In the genomic region with DNA sequence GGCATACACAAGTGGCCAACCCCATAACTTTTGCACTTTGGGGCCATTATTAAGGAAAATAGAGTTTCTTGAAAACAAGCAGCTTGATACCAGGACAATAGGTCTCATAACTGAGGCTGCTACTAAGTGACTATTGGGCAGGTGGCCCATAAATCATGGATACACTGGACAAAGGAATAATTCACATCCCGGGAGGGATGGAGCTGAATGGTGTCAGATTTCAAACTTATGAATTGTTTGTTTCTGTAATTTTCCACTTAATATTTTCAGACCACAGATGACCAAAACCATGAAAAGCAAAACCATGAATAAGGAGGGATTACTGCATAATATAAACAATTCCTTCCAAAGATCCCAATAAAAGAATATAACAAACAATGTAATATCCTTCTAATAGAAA, we compare ENCODE assay signal across 10 cellular contexts.
A peak's percentile ranks its signal among the peaks of the same experiment; 100 is the strongest.
DNase-seq lines count a peak whose midpoint lies in the region; ATAC-seq and TF ChIP-seq lines count a peak whose summit lies in the region.
"Had no signal": no experiment of that assay in that cellular context is flagged by ENCODE, and none has a peak within 500 bp of the region (broad histone marks: within the 10 kb centered on the region; RNA-seq: fewer than 3 reads in every experiment).

No MANE protein-coding gene starts in this region.

- H3K27ac ChIP-seq in RWPE2 (ENCODE audit: poor library complexity, severe bottlenecking): no peak overlapping the region
- H3K27ac ChIP-seq: ovary had no signal

- no peaks in the 10 kb centered on the region for H3K9me3 Mint-ChIP-seq in activated naive CD4-positive, alpha-beta T cell treated with anti-CD3 and anti-CD28 coated beads, Interleukin-2, amount 10 ng/mL, durations not matched to agents 7 days and 5 days

- H3K4me1 Mint-ChIP-seq in activated naive CD4-positive, alpha-beta T cell treated with anti-CD3 and anti-CD28 coated beads, Interleukin-2, amount 10 ng/mL, durations not matched to agents 7 days and 5 days: no peaks in the 10 kb centered on the region

- CTCF ChIA-PET in activated naive CD4-positive, alpha-beta T cell treated with anti-CD3 and anti-CD28 coated beads, Interleukin-2, amount 10 ng/mL, durations not matched to agents 7 days and 5 days (lab: Charles Lee): no interaction called here

- peak; percentile 60; the same call in 1 of the 2 replicates for TF ChIP-seq EP300 in Ishikawa (IDR thresholded peaks at IDR 0.05; ENCODE audit: borderline replicate concordance)

- H3K27ac Mint-ChIP-seq in activated naive CD4-positive, alpha-beta T cell treated with anti-CD3 and anti-CD28 coated beads, Interleukin-2, amount 10 ng/mL, durations not matched to agents 7 days and 5 days: no peak overlapping the region

- peak; percentile 18 for DNase-seq in AG09319 (ENCODE audit: extremely low read depth, low read depth)
- no peak for DNase-seq in RWPE2 (ENCODE audit: low spot score)
- peak; percentile 22 for DNase-seq in fibroblast of mammary gland (ENCODE audit: low read depth)
- no peak for DNase-seq in activated naive CD4-positive, alpha-beta T cell treated with anti-CD3 and anti-CD28 coated beads, Interleukin-2, amount 10 ng/mL, durations not matched to agents 7 days and 5 days
- no peak for DNase-seq in activated CD4-positive, CD25-positive, alpha-beta regulatory T cell (lab: John Stamatoyannopoulos, UW)
- DNase-seq in NOMO-1 treated with DMSO at 0.1 percent for 48 hours (lab: John Stamatoyannopoulos, UW; ENCODE audit: unreplicated experiment): no peak
- DNase-seq in activated naive CD4-positive, alpha-beta T cell (lab: John Stamatoyannopoulos, UW): no peak
- DNase-seq: activated CD4-positive, alpha-beta T cell treated with anti-CD3 and anti-CD28 coated beads for 48 hours; ovary had no signal

- H3K9me3 ChIP-seq in RWPE2 (ENCODE audit: severe bottlenecking): no peaks in the 10 kb centered on the region
- H3K9me3 ChIP-seq: ovary had no signal

- no peak overlapping the region for H3K4me3 Mint-ChIP-seq in activated naive CD4-positive, alpha-beta T cell treated with anti-CD3 and anti-CD28 coated beads, Interleukin-2, amount 10 ng/mL, durations not matched to agents 7 days and 5 days

- peaks cover 6% of the 10 kb centered on the region for H3K4me1 ChIP-seq in RWPE2 (ENCODE audit: insufficient read depth, poor library complexity, severe bottlenecking)

- TF ChIP-seq CTCF in AG09319 (IDR thresholded peaks at IDR 0.05; ENCODE audit: low read depth, low read length) (no peak), RWPE2 (IDR thresholded peaks at IDR 0.05; ENCODE audit: poor library complexity, severe bottlenecking) (no peak), fibroblast of mammary gland (conservative IDR thresholded peaks at IDR 0.05; ENCODE audit: control insufficient read depth, insufficient read depth, low read depth, low read length) (no peak)

- H3K4me3 ChIP-seq in RWPE2 (ENCODE audit: severe bottlenecking) (no peak overlapping the region), fibroblast of mammary gland (ENCODE audit: control insufficient read depth, low read depth, low read length) (no peak overlapping the region)
- H3K4me3 ChIP-seq: ovary had no signal

- TF ChIP-seq RAD21 in Ishikawa (IDR thresholded peaks at IDR 0.05; ENCODE audit: low read depth): no peak

- peaks cover 24% of the 10 kb centered on the region for H3K36me3 ChIP-seq in RWPE2 (ENCODE audit: low read depth)
- H3K36me3 ChIP-seq: ovary had no signal

- no peaks in the 10 kb centered on the region for H3K36me3 Mint-ChIP-seq in activated naive CD4-positive, alpha-beta T cell treated with anti-CD3 and anti-CD28 coated beads, Interleukin-2, amount 10 ng/mL, durations not matched to agents 7 days and 5 days

- peak; percentile 36; the same call in 1 of the 3 replicates for ATAC-seq in RWPE2 (ENCODE audit: low read depth)

- H3K27me3 Mint-ChIP-seq in activated naive CD4-positive, alpha-beta T cell treated with anti-CD3 and anti-CD28 coated beads, Interleukin-2, amount 10 ng/mL, durations not matched to agents 7 days and 5 days: no peaks in the 10 kb centered on the region

- no peaks in the 10 kb centered on the region for H3K27me3 ChIP-seq in RWPE2 (ENCODE audit: insufficient read depth, poor library complexity, severe bottlenecking)
- H3K27me3 ChIP-seq: ovary had no signal

TF ChIP-seq in Ishikawa, 13 proteins besides CTCF, POLR2A, EP300 and RAD21:
- TF ChIP-seq TCF12 (IDR thresholded peaks at IDR 0.05; ENCODE audit: low read depth): peak; percentile 70
- TF ChIP-seq TAF1 (IDR thresholded peaks at IDR 0.05; ENCODE audit: low read depth): no peak
- no peak for TF ChIP-seq ZBTB7A (IDR thresholded peaks at IDR 0.05; ENCODE audit: low read depth)
- TF ChIP-seq TEAD4 (IDR thresholded peaks at IDR 0.05): peak; percentile 28; the same call in 1 of the 2 replicates

Comparison
In these comparisons a context has a peak if more than half of its experiments do, and no peak if none do; other contexts are left out.
1. DNase-seq: peak in AG09319 (single experiment) and fibroblast of mammary gland (single experiment); none in RWPE2 (single experiment), activated naive CD4-positive, alpha-beta T cell treated with anti-CD3 and anti-CD28 coated beads, Interleukin-2, amount 10 ng/mL, durations not matched to agents 7 days and 5 days (single experiment), activated CD4-positive, CD25-positive, alpha-beta regulatory T cell (0 of 4), NOMO-1 treated with DMSO at 0.1 percent for 48 hours (single experiment) and activated naive CD4-positive, alpha-beta T cell (0 of 4).